In the genomic region with DNA sequence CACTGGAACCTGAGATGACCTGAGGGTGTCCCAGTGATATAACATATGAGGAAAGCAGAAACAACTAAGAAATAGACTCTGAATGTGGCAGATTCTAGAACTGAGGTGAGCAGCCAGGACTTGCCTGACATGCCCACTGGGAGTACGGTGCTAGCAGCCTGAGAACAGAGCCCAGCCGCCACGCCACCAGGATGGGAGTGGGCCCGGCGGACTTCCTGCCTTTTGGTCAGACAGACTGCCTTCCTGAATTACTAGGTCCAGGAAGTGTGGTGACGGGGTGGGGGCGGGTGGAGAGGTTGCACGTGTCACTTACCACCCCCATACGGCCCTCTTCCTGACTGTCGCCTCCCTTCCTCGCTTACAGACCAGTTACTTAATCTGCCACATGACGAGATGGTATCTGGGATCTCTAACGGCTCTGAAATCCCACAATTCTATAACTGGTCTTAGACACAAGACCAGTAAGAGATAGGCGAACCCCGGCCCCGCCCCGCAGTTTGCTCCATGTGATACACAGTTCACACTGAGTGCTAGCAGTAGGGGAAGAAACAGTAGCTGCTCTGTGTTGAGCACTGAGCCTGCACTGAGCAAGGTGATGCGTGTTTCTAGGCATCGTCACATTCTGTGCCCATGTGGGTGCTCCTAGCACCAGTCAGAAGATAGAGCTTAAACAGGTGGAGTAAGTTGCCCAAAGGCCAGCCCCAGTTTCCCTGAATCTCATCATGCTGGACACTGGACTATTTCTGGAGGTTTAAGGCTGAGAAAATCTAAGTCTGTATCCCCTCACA, we compare ENCODE assay signal across 1 cellular context.
TF ChIP-seq lines count a peak whose summit lies in the region.

No MANE protein-coding gene starts in this region.

TF ChIP-seq in K562, 482 proteins besides CTCF, POLR2A, EP300 and RAD21 (continued from another document and continues in another):
- TF ChIP-seq SMAD1 (IDR thresholded peaks at IDR 0.05; ENCODE audit: low read depth, low read length, partially characterized antibody), result peak; percentile 90
- TF ChIP-seq ZNF175 (CRISPR knock-in tag; IDR thresholded peaks at IDR 0.05; ENCODE audit: low read depth), result peak; percentile 73
- TF ChIP-seq, protein P1, sequence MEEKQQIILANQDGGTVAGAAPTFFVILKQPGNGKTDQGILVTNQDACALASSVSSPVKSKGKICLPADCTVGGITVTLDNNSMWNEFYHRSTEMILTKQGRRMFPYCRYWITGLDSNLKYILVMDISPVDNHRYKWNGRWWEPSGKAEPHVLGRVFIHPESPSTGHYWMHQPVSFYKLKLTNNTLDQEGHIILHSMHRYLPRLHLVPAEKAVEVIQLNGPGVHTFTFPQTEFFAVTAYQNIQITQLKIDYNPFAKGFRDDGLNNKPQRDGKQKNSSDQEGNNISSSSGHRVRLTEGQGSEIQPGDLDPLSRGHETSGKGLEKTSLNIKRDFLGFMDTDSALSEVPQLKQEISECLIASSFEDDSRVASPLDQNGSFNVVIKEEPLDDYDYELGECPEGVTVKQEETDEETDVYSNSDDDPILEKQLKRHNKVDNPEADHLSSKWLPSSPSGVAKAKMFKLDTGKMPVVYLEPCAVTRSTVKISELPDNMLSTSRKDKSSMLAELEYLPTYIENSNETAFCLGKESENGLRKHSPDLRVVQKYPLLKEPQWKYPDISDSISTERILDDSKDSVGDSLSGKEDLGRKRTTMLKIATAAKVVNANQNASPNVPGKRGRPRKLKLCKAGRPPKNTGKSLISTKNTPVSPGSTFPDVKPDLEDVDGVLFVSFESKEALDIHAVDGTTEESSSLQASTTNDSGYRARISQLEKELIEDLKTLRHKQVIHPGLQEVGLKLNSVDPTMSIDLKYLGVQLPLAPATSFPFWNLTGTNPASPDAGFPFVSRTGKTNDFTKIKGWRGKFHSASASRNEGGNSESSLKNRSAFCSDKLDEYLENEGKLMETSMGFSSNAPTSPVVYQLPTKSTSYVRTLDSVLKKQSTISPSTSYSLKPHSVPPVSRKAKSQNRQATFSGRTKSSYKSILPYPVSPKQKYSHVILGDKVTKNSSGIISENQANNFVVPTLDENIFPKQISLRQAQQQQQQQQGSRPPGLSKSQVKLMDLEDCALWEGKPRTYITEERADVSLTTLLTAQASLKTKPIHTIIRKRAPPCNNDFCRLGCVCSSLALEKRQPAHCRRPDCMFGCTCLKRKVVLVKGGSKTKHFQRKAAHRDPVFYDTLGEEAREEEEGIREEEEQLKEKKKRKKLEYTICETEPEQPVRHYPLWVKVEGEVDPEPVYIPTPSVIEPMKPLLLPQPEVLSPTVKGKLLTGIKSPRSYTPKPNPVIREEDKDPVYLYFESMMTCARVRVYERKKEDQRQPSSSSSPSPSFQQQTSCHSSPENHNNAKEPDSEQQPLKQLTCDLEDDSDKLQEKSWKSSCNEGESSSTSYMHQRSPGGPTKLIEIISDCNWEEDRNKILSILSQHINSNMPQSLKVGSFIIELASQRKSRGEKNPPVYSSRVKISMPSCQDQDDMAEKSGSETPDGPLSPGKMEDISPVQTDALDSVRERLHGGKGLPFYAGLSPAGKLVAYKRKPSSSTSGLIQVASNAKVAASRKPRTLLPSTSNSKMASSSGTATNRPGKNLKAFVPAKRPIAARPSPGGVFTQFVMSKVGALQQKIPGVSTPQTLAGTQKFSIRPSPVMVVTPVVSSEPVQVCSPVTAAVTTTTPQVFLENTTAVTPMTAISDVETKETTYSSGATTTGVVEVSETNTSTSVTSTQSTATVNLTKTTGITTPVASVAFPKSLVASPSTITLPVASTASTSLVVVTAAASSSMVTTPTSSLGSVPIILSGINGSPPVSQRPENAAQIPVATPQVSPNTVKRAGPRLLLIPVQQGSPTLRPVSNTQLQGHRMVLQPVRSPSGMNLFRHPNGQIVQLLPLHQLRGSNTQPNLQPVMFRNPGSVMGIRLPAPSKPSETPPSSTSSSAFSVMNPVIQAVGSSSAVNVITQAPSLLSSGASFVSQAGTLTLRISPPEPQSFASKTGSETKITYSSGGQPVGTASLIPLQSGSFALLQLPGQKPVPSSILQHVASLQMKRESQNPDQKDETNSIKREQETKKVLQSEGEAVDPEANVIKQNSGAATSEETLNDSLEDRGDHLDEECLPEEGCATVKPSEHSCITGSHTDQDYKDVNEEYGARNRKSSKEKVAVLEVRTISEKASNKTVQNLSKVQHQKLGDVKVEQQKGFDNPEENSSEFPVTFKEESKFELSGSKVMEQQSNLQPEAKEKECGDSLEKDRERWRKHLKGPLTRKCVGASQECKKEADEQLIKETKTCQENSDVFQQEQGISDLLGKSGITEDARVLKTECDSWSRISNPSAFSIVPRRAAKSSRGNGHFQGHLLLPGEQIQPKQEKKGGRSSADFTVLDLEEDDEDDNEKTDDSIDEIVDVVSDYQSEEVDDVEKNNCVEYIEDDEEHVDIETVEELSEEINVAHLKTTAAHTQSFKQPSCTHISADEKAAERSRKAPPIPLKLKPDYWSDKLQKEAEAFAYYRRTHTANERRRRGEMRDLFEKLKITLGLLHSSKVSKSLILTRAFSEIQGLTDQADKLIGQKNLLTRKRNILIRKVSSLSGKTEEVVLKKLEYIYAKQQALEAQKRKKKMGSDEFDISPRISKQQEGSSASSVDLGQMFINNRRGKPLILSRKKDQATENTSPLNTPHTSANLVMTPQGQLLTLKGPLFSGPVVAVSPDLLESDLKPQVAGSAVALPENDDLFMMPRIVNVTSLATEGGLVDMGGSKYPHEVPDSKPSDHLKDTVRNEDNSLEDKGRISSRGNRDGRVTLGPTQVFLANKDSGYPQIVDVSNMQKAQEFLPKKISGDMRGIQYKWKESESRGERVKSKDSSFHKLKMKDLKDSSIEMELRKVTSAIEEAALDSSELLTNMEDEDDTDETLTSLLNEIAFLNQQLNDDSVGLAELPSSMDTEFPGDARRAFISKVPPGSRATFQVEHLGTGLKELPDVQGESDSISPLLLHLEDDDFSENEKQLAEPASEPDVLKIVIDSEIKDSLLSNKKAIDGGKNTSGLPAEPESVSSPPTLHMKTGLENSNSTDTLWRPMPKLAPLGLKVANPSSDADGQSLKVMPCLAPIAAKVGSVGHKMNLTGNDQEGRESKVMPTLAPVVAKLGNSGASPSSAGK (IDR thresholded peaks at IDR 0.05), result peak; percentile 84
- no peak for TF ChIP-seq EZH2 (IDR thresholded peaks at IDR 0.05; ENCODE audit: borderline replicate concordance, low read depth, low read length)
- TF ChIP-seq SRSF7 (optimal IDR thresholded peaks at IDR 0.05; ENCODE audit: low read depth, low read length), result no peak
- TF ChIP-seq, protein P2, sequence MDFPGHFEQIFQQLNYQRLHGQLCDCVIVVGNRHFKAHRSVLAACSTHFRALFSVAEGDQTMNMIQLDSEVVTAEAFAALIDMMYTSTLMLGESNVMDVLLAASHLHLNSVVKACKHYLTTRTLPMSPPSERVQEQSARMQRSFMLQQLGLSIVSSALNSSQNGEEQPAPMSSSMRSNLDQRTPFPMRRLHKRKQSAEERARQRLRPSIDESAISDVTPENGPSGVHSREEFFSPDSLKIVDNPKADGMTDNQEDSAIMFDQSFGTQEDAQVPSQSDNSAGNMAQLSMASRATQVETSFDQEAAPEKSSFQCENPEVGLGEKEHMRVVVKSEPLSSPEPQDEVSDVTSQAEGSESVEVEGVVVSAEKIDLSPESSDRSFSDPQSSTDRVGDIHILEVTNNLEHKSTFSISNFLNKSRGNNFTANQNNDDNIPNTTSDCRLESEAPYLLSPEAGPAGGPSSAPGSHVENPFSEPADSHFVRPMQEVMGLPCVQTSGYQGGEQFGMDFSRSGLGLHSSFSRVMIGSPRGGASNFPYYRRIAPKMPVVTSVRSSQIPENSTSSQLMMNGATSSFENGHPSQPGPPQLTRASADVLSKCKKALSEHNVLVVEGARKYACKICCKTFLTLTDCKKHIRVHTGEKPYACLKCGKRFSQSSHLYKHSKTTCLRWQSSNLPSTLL (IDR thresholded peaks at IDR 0.05), result no peak
- 0 out of 2 replicates have a peak, but pooled peaks have one; percentile 28 for TF ChIP-seq NFE2 (IDR thresholded peaks at IDR 0.05; ENCODE audit: low read depth)
- TF ChIP-seq, protein P3, sequence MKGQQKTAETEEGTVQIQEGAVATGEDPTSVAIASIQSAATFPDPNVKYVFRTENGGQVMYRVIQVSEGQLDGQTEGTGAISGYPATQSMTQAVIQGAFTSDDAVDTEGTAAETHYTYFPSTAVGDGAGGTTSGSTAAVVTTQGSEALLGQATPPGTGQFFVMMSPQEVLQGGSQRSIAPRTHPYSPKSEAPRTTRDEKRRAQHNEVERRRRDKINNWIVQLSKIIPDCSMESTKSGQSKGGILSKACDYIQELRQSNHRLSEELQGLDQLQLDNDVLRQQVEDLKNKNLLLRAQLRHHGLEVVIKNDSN (CRISPR knock-in tag; IDR thresholded peaks at IDR 0.05), result peak; percentile 93
- TF ChIP-seq ARNT (IDR thresholded peaks at IDR 0.05), result peak in 1 of 2 experiments; percentile 92; a peak in 2 of 4 replicates
- TF ChIP-seq GABPA (tag; conservative IDR thresholded peaks at IDR 0.05; ENCODE audit: low read depth), result peak; percentile 86
- no peak for TF ChIP-seq NELFE (IDR thresholded peaks at IDR 0.05; ENCODE audit: insufficient read depth, insufficient read length)
- peak; percentile 12; the same call in 1 of the 2 replicates for TF ChIP-seq MEF2A (IDR thresholded peaks at IDR 0.05; ENCODE audit: control insufficient read depth, low read depth, low read length)
- peak; percentile 87 for TF ChIP-seq HMGN3 (IDR thresholded peaks at IDR 0.05; ENCODE audit: borderline replicate concordance, extremely low read depth, insufficient read length, low read depth, low read length)
- TF ChIP-seq TBL1XR1 (IDR thresholded peaks at IDR 0.05; ENCODE audit: low read length in 2 of 2), result peak; percentile 54 to 99
- TF ChIP-seq, protein P4, sequence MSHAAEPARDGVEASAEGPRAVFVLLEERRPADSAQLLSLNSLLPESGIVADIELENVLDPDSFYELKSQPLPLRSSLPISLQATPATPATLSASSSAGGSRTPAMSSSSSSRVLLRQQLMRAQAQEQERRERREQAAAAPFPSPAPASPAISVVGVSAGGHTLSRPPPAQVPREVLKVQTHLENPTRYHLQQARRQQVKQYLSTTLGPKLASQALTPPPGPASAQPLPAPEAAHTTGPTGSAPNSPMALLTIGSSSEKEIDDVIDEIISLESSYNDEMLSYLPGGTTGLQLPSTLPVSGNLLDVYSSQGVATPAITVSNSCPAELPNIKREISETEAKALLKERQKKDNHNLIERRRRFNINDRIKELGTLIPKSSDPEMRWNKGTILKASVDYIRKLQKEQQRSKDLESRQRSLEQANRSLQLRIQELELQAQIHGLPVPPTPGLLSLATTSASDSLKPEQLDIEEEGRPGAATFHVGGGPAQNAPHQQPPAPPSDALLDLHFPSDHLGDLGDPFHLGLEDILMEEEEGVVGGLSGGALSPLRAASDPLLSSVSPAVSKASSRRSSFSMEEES (CRISPR knock-in tag; IDR thresholded peaks at IDR 0.05), result peak; percentile 72
- peak; percentile 94 for TF ChIP-seq CREM (IDR thresholded peaks at IDR 0.05; ENCODE audit: low read depth)
- no peak for TF ChIP-seq ZFP36 (IDR thresholded peaks at IDR 0.05; ENCODE audit: low read depth, low read length, partially characterized antibody)
- TF ChIP-seq JUN (IDR thresholded peaks at IDR 0.05; ENCODE audit: borderline replicate concordance, low read depth, low read length), result peak; percentile 81
- TF ChIP-seq JUN (CRISPR knock-in tag; IDR thresholded peaks at IDR 0.05; ENCODE audit: borderline replicate concordance), result no peak
- no peak for TF ChIP-seq ZNF124 (CRISPR knock-in tag; IDR thresholded peaks at IDR 0.05)
- TF ChIP-seq, protein P5, sequence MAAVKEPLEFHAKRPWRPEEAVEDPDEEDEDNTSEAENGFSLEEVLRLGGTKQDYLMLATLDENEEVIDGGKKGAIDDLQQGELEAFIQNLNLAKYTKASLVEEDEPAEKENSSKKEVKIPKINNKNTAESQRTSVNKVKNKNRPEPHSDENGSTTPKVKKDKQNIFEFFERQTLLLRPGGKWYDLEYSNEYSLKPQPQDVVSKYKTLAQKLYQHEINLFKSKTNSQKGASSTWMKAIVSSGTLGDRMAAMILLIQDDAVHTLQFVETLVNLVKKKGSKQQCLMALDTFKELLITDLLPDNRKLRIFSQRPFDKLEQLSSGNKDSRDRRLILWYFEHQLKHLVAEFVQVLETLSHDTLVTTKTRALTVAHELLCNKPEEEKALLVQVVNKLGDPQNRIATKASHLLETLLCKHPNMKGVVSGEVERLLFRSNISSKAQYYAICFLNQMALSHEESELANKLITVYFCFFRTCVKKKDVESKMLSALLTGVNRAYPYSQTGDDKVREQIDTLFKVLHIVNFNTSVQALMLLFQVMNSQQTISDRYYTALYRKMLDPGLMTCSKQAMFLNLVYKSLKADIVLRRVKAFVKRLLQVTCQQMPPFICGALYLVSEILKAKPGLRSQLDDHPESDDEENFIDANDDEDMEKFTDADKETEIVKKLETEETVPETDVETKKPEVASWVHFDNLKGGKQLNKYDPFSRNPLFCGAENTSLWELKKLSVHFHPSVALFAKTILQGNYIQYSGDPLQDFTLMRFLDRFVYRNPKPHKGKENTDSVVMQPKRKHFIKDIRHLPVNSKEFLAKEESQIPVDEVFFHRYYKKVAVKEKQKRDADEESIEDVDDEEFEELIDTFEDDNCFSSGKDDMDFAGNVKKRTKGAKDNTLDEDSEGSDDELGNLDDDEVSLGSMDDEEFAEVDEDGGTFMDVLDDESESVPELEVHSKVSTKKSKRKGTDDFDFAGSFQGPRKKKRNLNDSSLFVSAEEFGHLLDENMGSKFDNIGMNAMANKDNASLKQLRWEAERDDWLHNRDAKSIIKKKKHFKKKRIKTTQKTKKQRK (IDR thresholded peaks at IDR 0.05; ENCODE audit: borderline replicate concordance, low read depth, low read length), result no peak
- TF ChIP-seq BRD4 (IDR thresholded peaks at IDR 0.05), result no peak; the same call in 1 of the 2 replicates
- TF ChIP-seq RBM39 (optimal IDR thresholded peaks at IDR 0.05; ENCODE audit: low read depth, low read length), result no peak
- TF ChIP-seq NBN (IDR thresholded peaks at IDR 0.05; ENCODE audit: low read depth), result peak; percentile 91; the same call in 1 of the 2 replicates
- peak; percentile 59; the same call in 1 of the 2 replicates for TF ChIP-seq DMBX1 (CRISPR knock-in tag; IDR thresholded peaks at IDR 0.05; ENCODE audit: borderline replicate concordance)
- TF ChIP-seq NFXL1 (CRISPR knock-in tag; IDR thresholded peaks at IDR 0.05), result no peak
- peak; percentile 46 for TF ChIP-seq SMARCB1 (IDR thresholded peaks at IDR 0.05; ENCODE audit: insufficient read length, low read depth)
- TF ChIP-seq SMARCA5 (IDR thresholded peaks at IDR 0.05), result 0 out of 2 replicates have a peak, but pooled peaks have one; percentile 23
- peak; percentile 89 for TF ChIP-seq DPF2 (IDR thresholded peaks at IDR 0.05)
- no peak for TF ChIP-seq LARP7 (IDR thresholded peaks at IDR 0.05)
- peak in 1 of 2 experiments; percentile 52; a peak in 2 of 4 replicates for TF ChIP-seq CSDE1 (IDR thresholded peaks at IDR 0.05)
- TF ChIP-seq MBD2 (IDR thresholded peaks at IDR 0.05; ENCODE audit: borderline replicate concordance, low read depth), result peak; percentile 89; the same call in 1 of the 2 replicates
- no peak for TF ChIP-seq SNRNP70 (optimal IDR thresholded peaks at IDR 0.05; ENCODE audit: low read depth, low read length)
- TF ChIP-seq ZBED1 (IDR thresholded peaks at IDR 0.05), result no peak
- TF ChIP-seq TARDBP (IDR thresholded peaks at IDR 0.05), result peak; percentile 80
